ENCODE assay signal across 27 cellular contexts in the genomic region with DNA sequence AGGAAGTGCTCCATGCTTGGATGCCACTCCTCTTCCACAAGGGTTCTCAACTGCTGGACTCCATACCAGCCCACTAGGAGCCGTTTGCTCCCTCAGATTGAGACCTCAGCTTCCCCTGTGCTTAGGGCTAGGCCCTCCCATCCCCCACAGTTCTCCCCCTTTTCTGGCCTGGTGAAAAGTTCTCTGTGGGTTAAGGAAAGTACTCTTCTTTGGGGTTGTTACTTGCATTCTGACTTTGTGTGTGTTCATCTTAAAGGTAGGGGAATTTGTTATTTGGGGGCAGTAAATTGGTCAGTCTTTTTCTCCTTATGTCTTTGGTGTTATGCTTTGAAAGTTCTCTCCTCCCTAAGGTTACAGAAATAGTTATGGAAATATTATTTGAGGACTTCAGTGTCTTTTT.
"Had no signal": no experiment of that assay in that cellular context is flagged by ENCODE, and none has a peak within 500 bp of the region (broad histone marks: within the 10 kb centered on the region; RNA-seq: fewer than 3 reads in every experiment).

No MANE protein-coding gene starts in this region.

- ATAC-seq: activated CD8-positive, alpha-beta T cell treated with anti-CD3 and anti-CD28 coated beads for 36 hours; Panc1 had no signal

- H3K4me2 ChIP-seq: KMS-11 had no signal

- H3K4me3 ChIP-seq: ascending aorta, SJCRH30, SK-N-MC had no signal

- H3K36me3 ChIP-seq: ascending aorta, SJCRH30 had no signal

- H3K4me1 ChIP-seq: SJCRH30 had no signal

- H3K9ac ChIP-seq: KMS-11 had no signal

- H3K9me3 ChIP-seq: ascending aorta, SJCRH30 had no signal

- H3K27ac Mint-ChIP-seq: activated CD8-positive, alpha-beta T cell treated with anti-CD3 and anti-CD28 coated beads for 36 hours; activated naive CD4-positive, alpha-beta T cell treated with anti-CD3 and anti-CD28 coated beads, Interleukin-2, amount 50 U/mL, for 24 hours; activated naive CD8-positive, alpha-beta T cell treated with anti-CD3 and anti-CD28 coated beads, Interleukin-2, amount 10 ng/mL, durations not matched to agents 7 days and 5 days; activated T-cell treated with anti-CD3 and anti-CD28 coated beads, Interleukin-2, amount 50 U/mL, for 72 hours; activated T-helper 2 cell treated with anti-CD3 and anti-CD28 coated beads, Interferon-gamma antibody, Interleukin-2, Interleukin-4, amounts not matched to agents 10 μg/mL and 5 μg/mL and 100 μg/mL, durations not matched to agents 14 hours and 24 hours and 36 hours had no signal

- DNase-seq: activated CD4-positive, alpha-beta T cell treated with anti-CD3 and anti-CD28 coated beads for 1 hour; activated CD4-positive, alpha-beta T cell treated with anti-CD3 and anti-CD28 coated beads for 48 hours; activated CD4-positive, CD25-positive, alpha-beta regulatory T cell; activated CD8-positive, alpha-beta T cell treated with anti-CD3 and anti-CD28 coated beads for 36 hours; activated gamma-delta T cell; activated naive CD4-positive, alpha-beta T cell treated with Interleukin-2 at 50 U/mL for 16 hours; activated naive CD8-positive, alpha-beta T cell treated with anti-CD3 and anti-CD28 coated beads, Interleukin-2, amount 10 ng/mL, durations not matched to agents 7 days and 5 days; activated T-cell treated with anti-CD3 and anti-CD28 coated beads, Interleukin-2, amount 50 U/mL, for 1 hour; activated T-cell treated with anti-CD3 and anti-CD28 coated beads, Interleukin-2, amount 50 U/mL, for 72 hours; amygdala; NCI-H1092 treated with DMSO at 0.1 percent for 48 hours; NCI-H1417; NCI-H146; NCI-H187; NCI-H2081; NCI-H226; NCI-H524 treated with DMSO at 0.1 percent for 48 hours; SHP77; SJCRH30; T1000; WERI-Rb-1 had no signal

- H3K36me3 Mint-ChIP-seq: activated naive CD4-positive, alpha-beta T cell treated with anti-CD3 and anti-CD28 coated beads, Interleukin-2, amount 50 U/mL, for 24 hours; activated naive CD8-positive, alpha-beta T cell treated with anti-CD3 and anti-CD28 coated beads, Interleukin-2, amount 10 ng/mL, durations not matched to agents 7 days and 5 days had no signal

- H3K27ac ChIP-seq: ascending aorta, KMS-11, SJCRH30, SK-N-MC, WERI-Rb-1 had no signal

- H3K9me3 Mint-ChIP-seq: activated CD8-positive, alpha-beta T cell treated with anti-CD3 and anti-CD28 coated beads for 36 hours; activated naive CD4-positive, alpha-beta T cell treated with anti-CD3 and anti-CD28 coated beads, Interleukin-2, amount 50 U/mL, for 24 hours; activated naive CD8-positive, alpha-beta T cell treated with anti-CD3 and anti-CD28 coated beads, Interleukin-2, amount 10 ng/mL, durations not matched to agents 7 days and 5 days; activated T-cell treated with anti-CD3 and anti-CD28 coated beads, Interleukin-2, amount 50 U/mL, for 72 hours; activated T-helper 2 cell treated with anti-CD3 and anti-CD28 coated beads, Interferon-gamma antibody, Interleukin-2, Interleukin-4, amounts not matched to agents 10 μg/mL and 5 μg/mL and 100 μg/mL, durations not matched to agents 14 hours and 24 hours and 36 hours had no signal

- H3K27me3 ChIP-seq: ascending aorta, SJCRH30 had no signal

- H3K4me3 Mint-ChIP-seq: activated CD8-positive, alpha-beta T cell treated with anti-CD3 and anti-CD28 coated beads for 36 hours; activated naive CD4-positive, alpha-beta T cell treated with anti-CD3 and anti-CD28 coated beads, Interleukin-2, amount 50 U/mL, for 24 hours; activated naive CD8-positive, alpha-beta T cell treated with anti-CD3 and anti-CD28 coated beads, Interleukin-2, amount 10 ng/mL, durations not matched to agents 7 days and 5 days; activated T-cell treated with anti-CD3 and anti-CD28 coated beads, Interleukin-2, amount 50 U/mL, for 72 hours had no signal

- H3K4me1 Mint-ChIP-seq: activated naive CD4-positive, alpha-beta T cell treated with anti-CD3 and anti-CD28 coated beads, Interleukin-2, amount 50 U/mL, for 24 hours had no signal

- H3K27me3 Mint-ChIP-seq: activated CD8-positive, alpha-beta T cell treated with anti-CD3 and anti-CD28 coated beads for 36 hours; activated naive CD4-positive, alpha-beta T cell treated with anti-CD3 and anti-CD28 coated beads, Interleukin-2, amount 50 U/mL, for 24 hours; activated naive CD8-positive, alpha-beta T cell treated with anti-CD3 and anti-CD28 coated beads, Interleukin-2, amount 10 ng/mL, durations not matched to agents 7 days and 5 days had no signal
